Comparison of ENCODE assay signal across 20 cellular contexts in genomic region chr1:12346483-12347155, GRCh38.
DNase-seq lines count a peak whose midpoint lies in the region; ATAC-seq, FAIRE-seq and TF ChIP-seq lines count a peak whose summit lies in the region.
"Had no signal": no experiment of that assay in that cellular context is flagged by ENCODE, and none has a peak within 500 bp of the region (broad histone marks: within the 10 kb centered on the region; RNA-seq: fewer than 3 reads in every experiment).

No MANE protein-coding gene starts in this region.

- intact Hi-C loops in HepG2 (cut with micrococcal nuclease; ENCODE audit: unreplicated experiment) (no loop called here), stomach (cut with DNase I; ENCODE audit: low total_unique reads) (no loop called here)

- H3K36me3 Mint-ChIP-seq in activated naive CD4-positive, alpha-beta T cell treated with anti-CD3 and anti-CD28 coated beads, Interleukin-2, amount 50 U/mL, for 72 hours = peaks cover 32 to 53% of the 10 kb centered on the region in 2 donors
- peaks cover 6% of the 10 kb centered on the region for H3K36me3 Mint-ChIP-seq in T-helper 17 cell (ENCODE audit: low read depth)

- H3K4me1 ChIP-seq in HepG2 (ENCODE audit: insufficient read depth, low read length) = peaks cover 32% of the 10 kb centered on the region
- H3K4me1 ChIP-seq in stomach = peaks cover 0 to 45% (median 24%) of the 10 kb centered on the region in 4 donors
- H3K4me1 ChIP-seq in foreskin keratinocyte = no peaks in the 10 kb centered on the region

- peak overlapping the region; percentile 92 to 95 for H3K27ac Mint-ChIP-seq in activated naive CD4-positive, alpha-beta T cell treated with anti-CD3 and anti-CD28 coated beads, Interleukin-2, amount 50 U/mL, for 72 hours
- peak overlapping the region; percentile 98 for H3K27ac Mint-ChIP-seq in T-helper 17 cell

- WGBS in HepG2 (ENCODE audit: low lambda C conversion rate) = 69% methylated on average over 5 of the region's 5 CpGs
- WGBS in stomach, 5 donors = 35 to 57% (median 50%) methylated on average over 5 of the region's 5 CpGs

- no peak for TF ChIP-seq RAD21 in HepG2 (CRISPR knock-in tag; IDR thresholded peaks at IDR 0.05)

- peaks cover 33% of the 10 kb centered on the region for H3K4me1 Mint-ChIP-seq in T-helper 17 cell

- DNase-seq in activated naive CD4-positive, alpha-beta T cell treated with anti-CD3 and anti-CD28 coated beads, Interleukin-2, amount 50 U/mL, for 72 hours (ENCODE audit: low spot score in 2 of 2) = no peak
- DNase-seq in activated naive CD4-positive, alpha-beta T cell treated with Interleukin-2 at 50 U/mL for 16 hours = no peak
- DNase-seq in T-helper 17 cell = no peak
- peak; percentile 55 for DNase-seq in HepG2 (ENCODE audit: low spot score)
- no peak for DNase-seq in stomach
- no peak for DNase-seq in foreskin keratinocyte
- no peak for DNase-seq in GM13977 (ENCODE audit: low spot score)
- DNase-seq in urothelium cell line (ENCODE audit: low spot score) = no peak
- DNase-seq: activated CD4-positive, alpha-beta T cell treated with anti-CD3 and anti-CD28 coated beads, Interleukin-2, amount 50 U/mL, for 4 hours; activated T-cell treated with anti-CD3 and anti-CD28 coated beads, Interleukin-2, amount 50 U/mL, for 1 hour; amniotic stem cell; GOT3; kidney; mesendoderm; NCI-H1417 treated with DMSO at 0.1 percent for 48 hours; retina; Right ventricle myocardium superior had no signal

- no TSS peak for BruUV-seq in HepG2 (replicated peaks; lab: Mats Ljungman, UMichigan)

- CTCF ChIA-PET in HepG2 (lab: Yijun Ruan, JAX; ENCODE audit: low intra/inter-chr PET ratio, low total read pairs) = no interaction called here

- H3K27ac ChIP-seq in HepG2 (ENCODE audit: extremely low read length, insufficient read depth, low read length) (no peak overlapping the region), stomach (peak overlapping the region in 3 of 5 donors; percentile 44 to 66 (median 49)), foreskin keratinocyte (no peak overlapping the region)
- H3K27ac ChIP-seq: cardiac muscle cell, VCaP had no signal

- H3K4me3 Mint-ChIP-seq in T-helper 17 cell = no peak overlapping the region

- H3K9me3 Mint-ChIP-seq in activated naive CD4-positive, alpha-beta T cell treated with anti-CD3 and anti-CD28 coated beads, Interleukin-2, amount 50 U/mL, for 72 hours = peaks cover 0 to 15% of the 10 kb centered on the region in 2 donors

- H2AFZ ChIP-seq in HepG2 (ENCODE audit: low read length) = no peak overlapping the region

- peak overlapping the region; percentile 5; the same call in 1 of the 2 replicates for H3K4me2 ChIP-seq in HepG2 (ENCODE audit: low read depth, low read length)

- H4K20me1 ChIP-seq in HepG2 (ENCODE audit: insufficient read depth, low read length) = no peaks in the 10 kb centered on the region

- ATAC-seq in activated naive CD4-positive, alpha-beta T cell treated with anti-CD3 and anti-CD28 coated beads, Interleukin-2, amount 50 U/mL, for 72 hours = no peak
- no peak for ATAC-seq in T-helper 17 cell
- no peak for ATAC-seq in HepG2
- ATAC-seq in foreskin keratinocyte = no peak

- H3K36me3 ChIP-seq in HepG2 (replicated peaks in 1 of 2; ENCODE audit: control insufficient read depth in 1 of 2, insufficient read depth in 2 of 2, low read length in 2 of 2) = peaks cover 7 to 25% of the 10 kb centered on the region in 2 experiments
- H3K36me3 ChIP-seq in stomach = peaks cover 21 to 89% (median 78%) of the 10 kb centered on the region in 4 donors

- FAIRE-seq in HepG2 (lab: Jason Lieb, UNC) = no peak
- FAIRE-seq in urothelium cell line (lab: Jason Lieb, UNC) = no peak
- FAIRE-seq: frontal cortex, kidney had no signal

- H3K27me3 ChIP-seq in HepG2 (ENCODE audit: control insufficient read depth in 1 of 2, insufficient read depth in 2 of 2, low read length in 2 of 2) (no peaks in the 10 kb centered on the region), stomach (no peaks in the 10 kb centered on the region), foreskin keratinocyte (no peaks in the 10 kb centered on the region)
- H3K27me3 ChIP-seq: cardiac muscle cell had no signal

- peak in 1 of 2 experiments; percentile 43; a peak in 1 of 4 replicates for TF ChIP-seq EP300 in HepG2 (IDR thresholded peaks at IDR 0.05; ENCODE audit: low read depth in 2 of 2, low read length in 2 of 2)
- TF ChIP-seq EP300 in HepG2 (CRISPR knock-in tag; IDR thresholded peaks at IDR 0.05; ENCODE audit: borderline replicate concordance) = no peak
- no peak for TF ChIP-seq EP300 in stomach (IDR thresholded peaks at IDR 0.05)

- H3K79me2 ChIP-seq in HepG2 (ENCODE audit: insufficient read depth, low read length) = no peaks in the 10 kb centered on the region

- POLR2A ChIA-PET in HepG2 (lab: Yijun Ruan, JAX) = interaction anchor here (1.1 to 1.4 kb wide), 5 partner anchors 10 to 272 kb away, joined by 3 to 7 read pairs (median 5); no protein-coding TSS in a partner anchor

- TF ChIP-seq POLR2A in HepG2 (IDR thresholded peaks at IDR 0.05; ENCODE audit: insufficient read depth in 1 of 2, low read depth in 2 of 2, low read length in 2 of 2) (no peak), stomach (IDR thresholded peaks at IDR 0.05) (no peak)

- in situ Hi-C loops in HepG2 (cut with HindIII; ENCODE audit: extremely low pct_ligation_motif_present, low pct_unique_long_range_greater_than_20kb) = no loop called here
- in situ Hi-C loops in GM13977 (cut with MboI; ENCODE audit: low pct_unique_long_range_greater_than_20kb, low sequenced_read_pairs, unreplicated experiment) = no loop called here

- H3K4me3 ChIP-seq in HepG2 (replicated peaks in 1 of 3; ENCODE audit: insufficient read depth in 1 of 3, low read depth in 2 of 3, low read length in 3 of 3) = no peak overlapping the region
- no peak overlapping the region for H3K4me3 ChIP-seq in stomach
- H3K4me3 ChIP-seq: cardiac muscle cell had no signal

- H3K9me3 ChIP-seq in T-helper 17 cell (ENCODE audit: control insufficient read depth, low read length, poor library complexity, severe bottlenecking) (no peaks in the 10 kb centered on the region), HepG2 (ENCODE audit: low read length) (peaks cover 6% of the 10 kb centered on the region), stomach (no peaks in the 10 kb centered on the region)

- TF ChIP-seq CTCF in HepG2 (CRISPR knock-in tag; IDR thresholded peaks at IDR 0.05) (no peak), stomach (IDR thresholded peaks at IDR 0.05) (no peak), foreskin keratinocyte (conservative IDR thresholded peaks at IDR 0.05) (no peak), GM13977 (IDR thresholded peaks at IDR 0.05; ENCODE audit: extremely low read depth, insufficient read depth, missing control alignments) (no peak)

- H3K27me3 Mint-ChIP-seq in T-helper 17 cell = no peaks in the 10 kb centered on the region

- no peak overlapping the region for H3K9ac ChIP-seq in HepG2 (ENCODE audit: insufficient read depth, low read depth, low read length)

TF ChIP-seq in HepG2, 621 proteins besides CTCF, POLR2A, EP300 and RAD21 (continues in another document):
- TF ChIP-seq HNF1A (IDR thresholded peaks at IDR 0.05; ENCODE audit: low read depth) = no peak
- no peak for TF ChIP-seq HNF1A (CRISPR knock-in tag; IDR thresholded peaks at IDR 0.05; ENCODE audit: borderline replicate concordance)
- TF ChIP-seq RARA (CRISPR knock-in tag; IDR thresholded peaks at IDR 0.05) = 0 out of 2 replicates have a peak, but pooled peaks have one; percentile 27
- TF ChIP-seq ZNF205 (CRISPR knock-in tag; IDR thresholded peaks at IDR 0.05) = no peak
- no peak for TF ChIP-seq DZIP1 (CRISPR knock-in tag; IDR thresholded peaks at IDR 0.05)

Comparison
In these comparisons a context has a peak if more than half of its experiments do, and no peak if none do; other contexts are left out.
1. H3K27ac ChIP-seq: peak in stomach (3 of 5); none in HepG2 (single experiment) and foreskin keratinocyte (single experiment).